ENCODE assay signal across 31 cellular contexts in genomic region chr5:2165203-2165602, GRCh38.
"Had no signal": no experiment of that assay in that cellular context is flagged by ENCODE, and none has a peak within 500 bp of the region (broad histone marks: within the 10 kb centered on the region; RNA-seq: fewer than 3 reads in every experiment).

No MANE protein-coding gene starts in this region.

- H3K4me2 ChIP-seq: KMS-11 had no signal

- ATAC-seq: activated CD8-positive, alpha-beta T cell treated with anti-CD3 and anti-CD28 coated beads for 36 hours had no signal

- H3K4me1 Mint-ChIP-seq: activated naive CD4-positive, alpha-beta T cell treated with anti-CD3 and anti-CD28 coated beads, Interleukin-2, amount 50 U/mL, for 24 hours; activated naive CD8-positive, alpha-beta T cell treated with anti-CD3 and anti-CD28 coated beads, Interleukin-2, amount 10 ng/mL, durations not matched to agents 7 days and 5 days had no signal

- H3K4me3 Mint-ChIP-seq: activated CD8-positive, alpha-beta T cell treated with anti-CD3 and anti-CD28 coated beads for 36 hours; activated naive CD4-positive, alpha-beta T cell treated with anti-CD3 and anti-CD28 coated beads, Interleukin-2, amount 50 U/mL, for 24 hours; activated naive CD8-positive, alpha-beta T cell treated with anti-CD3 and anti-CD28 coated beads, Interleukin-2, amount 10 ng/mL, durations not matched to agents 7 days and 5 days; activated T-cell treated with anti-CD3 and anti-CD28 coated beads, Interleukin-2, amount 50 U/mL, for 24 hours had no signal

- H3K4me1 ChIP-seq: ascending aorta, SJCRH30 had no signal

- DNase-seq: activated CD4-positive, alpha-beta T cell treated with anti-CD3 and anti-CD28 coated beads for 1 hour; activated CD4-positive, alpha-beta T cell treated with anti-CD3 and anti-CD28 coated beads for 48 hours; activated CD4-positive, alpha-beta T cell treated with anti-CD3 and anti-CD28 coated beads, Interleukin-2, amount 50 U/mL, for 4 hours; activated CD4-positive, CD25-positive, alpha-beta regulatory T cell; activated CD8-positive, alpha-beta T cell treated with anti-CD3 and anti-CD28 coated beads for 36 hours; activated gamma-delta T cell; activated naive CD4-positive, alpha-beta T cell treated with Interleukin-2 at 50 U/mL for 16 hours; activated naive CD8-positive, alpha-beta T cell treated with anti-CD3 and anti-CD28 coated beads, Interleukin-2, amount 10 ng/mL, durations not matched to agents 7 days and 5 days; activated T-cell treated with anti-CD3 and anti-CD28 coated beads, Interleukin-2, amount 50 U/mL, for 24 hours; amygdala; caudate nucleus; MM.1S; MV-4-11; NCI-H1092; NCI-H1436 treated with DMSO at 0.1 percent for 48 hours; NCI-H1694 treated with DMSO at 0.1 percent for 48 hours; NCI-H2029; NCI-H345; NCI-H510A; NCI-H526; NCI-H748 treated with DMSO at 0.1 percent for 48 hours; NK-92 treated with Interleukin-12 subunit alpha and Interleukin-12 subunit beta, amount 100 ng/mL, for 24 hours; SHP77; SJCRH30; T1000; WERI-Rb-1 had no signal

- H3K9me3 ChIP-seq: ascending aorta, SJCRH30 had no signal

- H3K36me3 Mint-ChIP-seq: activated naive CD4-positive, alpha-beta T cell treated with anti-CD3 and anti-CD28 coated beads, Interleukin-2, amount 50 U/mL, for 24 hours; activated naive CD8-positive, alpha-beta T cell treated with anti-CD3 and anti-CD28 coated beads, Interleukin-2, amount 10 ng/mL, durations not matched to agents 7 days and 5 days had no signal

- H3K27ac Mint-ChIP-seq: activated CD8-positive, alpha-beta T cell treated with anti-CD3 and anti-CD28 coated beads for 36 hours; activated naive CD4-positive, alpha-beta T cell treated with anti-CD3 and anti-CD28 coated beads, Interleukin-2, amount 50 U/mL, for 24 hours; activated naive CD8-positive, alpha-beta T cell treated with anti-CD3 and anti-CD28 coated beads, Interleukin-2, amount 10 ng/mL, durations not matched to agents 7 days and 5 days; activated T-cell treated with anti-CD3 and anti-CD28 coated beads, Interleukin-2, amount 50 U/mL, for 24 hours; activated T-helper 2 cell treated with anti-CD3 and anti-CD28 coated beads, Interferon-gamma antibody, Interleukin-2, Interleukin-4, amounts not matched to agents 10 μg/mL and 5 μg/mL and 100 μg/mL, durations not matched to agents 14 hours and 24 hours and 36 hours had no signal

- H3K27me3 ChIP-seq: ascending aorta, SJCRH30 had no signal

- H3K36me3 ChIP-seq: ascending aorta, SJCRH30, WERI-Rb-1 had no signal

- H3K4me3 ChIP-seq: ascending aorta, SJCRH30, SK-N-MC had no signal

- H3K27ac ChIP-seq: ascending aorta, KMS-11, SJCRH30, SK-N-MC, WERI-Rb-1 had no signal

- H3K9me3 Mint-ChIP-seq: activated CD8-positive, alpha-beta T cell treated with anti-CD3 and anti-CD28 coated beads for 36 hours; activated naive CD8-positive, alpha-beta T cell treated with anti-CD3 and anti-CD28 coated beads, Interleukin-2, amount 10 ng/mL, durations not matched to agents 7 days and 5 days; activated T-cell treated with anti-CD3 and anti-CD28 coated beads, Interleukin-2, amount 50 U/mL, for 24 hours; activated T-helper 2 cell treated with anti-CD3 and anti-CD28 coated beads, Interferon-gamma antibody, Interleukin-2, Interleukin-4, amounts not matched to agents 10 μg/mL and 5 μg/mL and 100 μg/mL, durations not matched to agents 14 hours and 24 hours and 36 hours had no signal
